ENCODE assay signal across 27 cellular contexts in genomic region chr13:56019606-56020005, GRCh38.
"Had no signal": no experiment of that assay in that cellular context is flagged by ENCODE, and none has a peak within 500 bp of the region (broad histone marks: within the 10 kb centered on the region; RNA-seq: fewer than 3 reads in every experiment).

No MANE protein-coding gene starts in this region.

- H3K27me3 ChIP-seq: neural progenitor cell, ovary, right atrium auricular region, right lobe of liver, suprapubic skin, tibial artery, vagina had no signal

- H2AFZ ChIP-seq: neural progenitor cell had no signal

- H3K4me1 ChIP-seq: right atrium auricular region, right lobe of liver, suprapubic skin, tibial artery, vagina had no signal

- FAIRE-seq: keratinocyte had no signal

- H3K9me3 ChIP-seq: ovary, right atrium auricular region, right lobe of liver, thoracic aorta, tibial artery, vagina had no signal

- ATAC-seq: left cardiac atrium; left lobe of liver; mucosa of descending colon; natural killer cell; stimulated activated effector memory CD8-positive, alpha-beta T cell treated with anti-CD3 and anti-CD28 coated beads, Interleukin-12 subunit alpha, Interleukin-12 subunit beta, amount 100 ng/mL, for 72 hours had no signal

- H3K4me3 ChIP-seq: lung, mucosa of descending colon, neural progenitor cell, ovary, right atrium auricular region, right lobe of liver, skin epidermis, suprapubic skin, thoracic aorta, tibial artery, vagina had no signal

- H3K4me1 Mint-ChIP-seq: memory B cell; natural killer cell; nephron progenitor cell; neural progenitor cell; stimulated activated effector memory CD8-positive, alpha-beta T cell treated with anti-CD3 and anti-CD28 coated beads, Interleukin-12 subunit alpha, Interleukin-12 subunit beta, amount 100 ng/mL, for 72 hours had no signal

- H3K36me3 ChIP-seq: neural progenitor cell, ovary, right atrium auricular region, right lobe of liver, suprapubic skin, thoracic aorta, tibial artery, vagina had no signal

- H3K27ac Mint-ChIP-seq: memory B cell; natural killer cell; nephron progenitor cell; neural progenitor cell; progenitor cell of endocrine pancreas; stimulated activated effector memory CD8-positive, alpha-beta T cell treated with anti-CD3 and anti-CD28 coated beads, Interleukin-12 subunit alpha, Interleukin-12 subunit beta, amount 100 ng/mL, for 72 hours; stimulated activated naive CD8-positive, alpha-beta T cell treated with anti-CD3 and anti-CD28 coated beads, Interleukin-15, Interleukin-2, amounts not matched to agents 100 ng/mL and 50 ng/mL, for 24 hours had no signal

- H3K9me3 Mint-ChIP-seq: nephron progenitor cell, neural progenitor cell had no signal

- H3K4me2 ChIP-seq: neural progenitor cell had no signal

- H3K4me3 Mint-ChIP-seq: memory B cell; natural killer cell; nephron progenitor cell; neural progenitor cell; stimulated activated effector memory CD8-positive, alpha-beta T cell treated with anti-CD3 and anti-CD28 coated beads, Interleukin-12 subunit alpha, Interleukin-12 subunit beta, amount 100 ng/mL, for 72 hours; stimulated activated naive CD8-positive, alpha-beta T cell treated with anti-CD3 and anti-CD28 coated beads, Interleukin-15, Interleukin-2, amounts not matched to agents 100 ng/mL and 50 ng/mL, for 24 hours had no signal

- H3K36me3 Mint-ChIP-seq: memory B cell; neural progenitor cell; stimulated activated effector memory CD8-positive, alpha-beta T cell treated with anti-CD3 and anti-CD28 coated beads, Interleukin-12 subunit alpha, Interleukin-12 subunit beta, amount 100 ng/mL, for 72 hours had no signal

- H3K9ac ChIP-seq: neural progenitor cell had no signal

- H3K27ac ChIP-seq: neural progenitor cell, ovary, right atrium auricular region, right lobe of liver, skin epidermis, suprapubic skin, thoracic aorta, tibial artery, vagina had no signal

- DNase-seq: head of caudate nucleus; hippocampal formation; kidney glomerular epithelial cell; left cardiac atrium; midbrain; mucosa of descending colon; natural killer cell; nephron progenitor cell; ovary; right lobe of liver; stimulated activated CD4-positive, alpha-beta T cell treated with anti-CD3 and anti-CD28 coated beads, Interleukin-4, amount 100 ng/mL, for 24 hours; stimulated activated naive CD4-positive, alpha-beta T cell; tibial artery; trophoblast cell had no signal

- H3K27me3 Mint-ChIP-seq: memory B cell; progenitor cell of endocrine pancreas; stimulated activated naive CD8-positive, alpha-beta T cell treated with anti-CD3 and anti-CD28 coated beads, Interleukin-15, Interleukin-2, amounts not matched to agents 100 ng/mL and 50 ng/mL, for 24 hours had no signal
